In the genomic region with DNA sequence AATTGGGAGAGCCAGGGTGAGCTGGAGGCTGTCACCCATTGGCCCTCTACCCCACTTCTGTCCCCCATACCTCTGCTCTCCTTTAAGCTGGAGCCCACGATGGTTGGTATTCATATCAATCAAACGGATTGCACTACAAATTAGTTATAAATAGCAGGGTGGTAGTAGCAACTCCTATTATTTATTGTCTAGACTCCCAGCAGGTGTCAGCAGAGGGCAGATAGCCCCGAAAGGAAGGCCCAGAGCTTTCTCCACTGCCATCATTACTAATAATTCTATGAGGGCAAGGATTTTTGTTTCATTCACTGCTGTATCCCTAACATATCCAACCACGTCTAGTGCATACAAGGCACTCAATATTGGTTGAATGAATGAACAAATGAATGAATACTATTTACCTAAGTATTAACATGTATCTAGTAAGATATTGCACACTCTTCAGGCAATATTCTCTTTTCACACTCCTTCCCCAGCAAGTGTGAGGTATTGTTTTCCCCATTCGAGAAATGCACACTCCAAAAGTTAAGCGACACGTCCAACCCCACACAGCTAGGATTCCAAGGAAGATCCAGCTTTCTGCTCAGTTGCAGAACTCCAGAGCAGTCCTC, we compare ENCODE assay signal across 8 cellular contexts. TPM values are rescaled to one million over a fixed set of nuclear protein-coding genes. Genes with fewer than 3 reads are reported as not detected.
A peak's percentile ranks its signal among the peaks of the same experiment; 100 is the strongest.
DNase-seq lines count a peak whose midpoint lies in the region; ATAC-seq and TF ChIP-seq lines count a peak whose summit lies in the region.

No MANE protein-coding gene starts in this region.

- no peak for ATAC-seq in HG02798 (IDR thresholded peaks at IDR 0.05; ENCODE audit: poor library complexity, unreplicated experiment)

- H3K9ac ChIP-seq in adipocyte (ENCODE audit: low read length), result no peak overlapping the region

- H3K4me1 ChIP-seq in adipocyte (ENCODE audit: control insufficient read depth, insufficient read depth, low read length), result peaks cover 2% of the 10 kb centered on the region

- no peak for TF ChIP-seq POLR2A in lower leg skin (IDR thresholded peaks at IDR 0.05)

- peak; percentile 14 for DNase-seq in NCI-H2227 (lab: John Stamatoyannopoulos, UW; ENCODE audit: unreplicated experiment)
- DNase-seq in NCI-H2227 treated with DMSO at 0.1 percent for 48 hours (lab: John Stamatoyannopoulos, UW), result no peak
- DNase-seq in LoVo (ENCODE audit: low spot score), result peak; percentile 24
- peak; percentile 81 for DNase-seq in adipocyte (ENCODE audit: low read depth)
- no peak for DNase-seq in kidney epithelial cell (ENCODE audit: low read depth)
- no peak for DNase-seq in NCI-H345 (lab: John Stamatoyannopoulos, UW)
- DNase-seq in lower leg skin (ENCODE audit: low spot score in 2 of 2), result no peak

- intact Hi-C loops in lower leg skin (cut with DNase I; ENCODE audit: low total_unique reads), result no loop called here

- no peaks in the 10 kb centered on the region for H3K9me3 ChIP-seq in adipocyte (ENCODE audit: control insufficient read depth, low read length)

- TF ChIP-seq CTCF in kidney epithelial cell (IDR thresholded peaks at IDR 0.05; ENCODE audit: insufficient read depth, low read length, poor library complexity, severe bottlenecking), result peak; percentile 62
- TF ChIP-seq CTCF in lower leg skin (IDR thresholded peaks at IDR 0.05), result no peak

- H3K36me3 ChIP-seq in adipocyte (ENCODE audit: control insufficient read depth, insufficient read depth, low read length, severe bottlenecking) (no peaks in the 10 kb centered on the region), kidney epithelial cell (ENCODE audit: control insufficient read depth, insufficient read depth, low read length) (no peaks in the 10 kb centered on the region)

- no peak overlapping the region for H3K4me3 ChIP-seq in adipocyte (ENCODE audit: low read length)
- H3K4me3 ChIP-seq in kidney epithelial cell (ENCODE audit: low read depth, low read length), result no peak overlapping the region
- no peak overlapping the region for H3K4me3 ChIP-seq in lower leg skin (ENCODE audit: low read depth, poor library complexity, severe bottlenecking)

- WGBS in lower leg skin, 2 donors, result 54 to 56% methylated on average over 7 of the region's 7 CpGs

- peaks cover 61% of the 10 kb centered on the region for H3K27me3 ChIP-seq in adipocyte (replicated peaks; ENCODE audit: control insufficient read depth, insufficient read depth, low read length)
- H3K27me3 ChIP-seq in kidney epithelial cell (ENCODE audit: control insufficient read depth, insufficient read depth, low read length), result peaks cover 7% of the 10 kb centered on the region

RNA-seq across cellular contexts. Expression of a gene that starts 6.3 kb away (rescaled TPM):
- total RNA-seq in kidney epithelial cell (not detected in 2 replicates), lower leg skin (not detected)

RNA-seq across cellular contexts. Expression of a gene that starts 14.0 kb away (rescaled TPM):
- total RNA-seq in kidney epithelial cell (not detected in 2 replicates), lower leg skin (under 1 TPM in 1 of 4 donors, not detected in 3; 0.93 TPM)

RNA-seq across cellular contexts. Expression of a gene that starts 28.4 kb away (rescaled TPM):
- total RNA-seq in kidney epithelial cell (0.17 TPM in 1 of 2 replicates, not detected in the other), lower leg skin (100 to 1,000 TPM in 1 of 4 donors, 10 to 100 TPM in 3; 62.5 to 115 (median 79.1) TPM)

RNA-seq across cellular contexts. Expression of a gene that starts 35.6 kb away (rescaled TPM):
- total RNA-seq in kidney epithelial cell, result 2.6 and 2.9 TPM in 2 replicates
- total RNA-seq in lower leg skin, result 1 to 10 TPM in 3 of 4 donors, under 1 TPM in 1; 0.66 to 2.4 (median 1.5) TPM

RNA-seq across cellular contexts. Expression of a gene that starts 42.3 kb away (rescaled TPM):
- total RNA-seq in kidney epithelial cell, result 21.2 and 36.1 TPM in 2 replicates
- total RNA-seq in lower leg skin, result 10 to 100 TPM; 39.0 to 79.0 (median 60.0) TPM

Comparison
In these comparisons a context has a peak if more than half of its experiments do, and no peak if none do; other contexts are left out.
1. DNase-seq: peak in NCI-H2227 (single experiment), LoVo (single experiment) and adipocyte (single experiment); none in NCI-H2227 treated with DMSO at 0.1 percent for 48 hours (single experiment), kidney epithelial cell (single experiment), NCI-H345 (single experiment) and lower leg skin (0 of 2).
2. RNA of a gene that starts 28.4 kb away (total RNA-seq): 62.5 to 115 TPM in lower leg skin; 0.17 TPM in kidney epithelial cell; every median in the first group is over 10 times any median in the second.